Comparison of ENCODE assay signal across 27 cellular contexts in genomic region chr13:73266640-73267180, GRCh38.
"Had no signal": no experiment of that assay in that cellular context is flagged by ENCODE, and none has a peak within 500 bp of the region (broad histone marks: within the 10 kb centered on the region; RNA-seq: fewer than 3 reads in every experiment).

No MANE protein-coding gene starts in this region.

- H3K36me3 ChIP-seq: left ventricle myocardium inferior, neural progenitor cell, neutrophil, right atrium auricular region, right lobe of liver, stomach, thyroid gland, upper lobe of right lung, uterus had no signal

- ATAC-seq: natural killer cell; right lobe of liver; stimulated activated naive B cell treated with anti-CD40 and anti-IgM and Interleukin-4, amounts not matched to agents 10 μg/mL and 1 μg/mL and 100 μg/mL, for 72 hours; stimulated activated naive CD8-positive, alpha-beta T cell treated with anti-CD3 and anti-CD28 coated beads, Interleukin-15, Interleukin-2, amounts not matched to agents 100 U/mL and 50 U/mL, for 24 hours; upper lobe of right lung had no signal

- H3K27me3 ChIP-seq: neural progenitor cell, neutrophil, right atrium auricular region, right lobe of liver, stomach, testis, thyroid gland, upper lobe of right lung, uterus had no signal

- DNase-seq: hypothalamus; immature natural killer cell; kidney; left ventricle myocardium inferior; mesendoderm; naive B cell; natural killer cell; nephron progenitor cell; occipital lobe; right lobe of liver; stimulated activated CD4-positive, alpha-beta T cell treated with anti-CD3 and anti-CD28 coated beads, Interleukin-12 subunit alpha, Interleukin-12 subunit beta, amount 100 ng/mL, for 4 hours; stimulated activated CD4-positive, alpha-beta T cell treated with anti-CD3 and anti-CD28 coated beads, Interleukin-15, amount 100 ng/mL, for 24 hours; stimulated activated CD4-positive, alpha-beta T cell treated with anti-CD3 and anti-CD28 coated beads, Interleukin-2, amount 100 ng/mL, for 24 hours; stimulated activated CD4-positive, alpha-beta T cell treated with anti-CD3 and anti-CD28 coated beads, Interleukin-4, amount 100 ng/mL, for 1 hour; stimulated activated naive B cell treated with anti-CD40 and anti-IgM and Interleukin-4, amounts not matched to agents 10 μg/mL and 1 μg/mL and 100 μg/mL, for 72 hours; stimulated activated naive CD8-positive, alpha-beta T cell treated with anti-CD3 and anti-CD28 coated beads, Interleukin-15, Interleukin-2, amounts not matched to agents 100 U/mL and 50 U/mL, for 24 hours; stomach; testis; thyroid gland; trophoblast cell; upper lobe of right lung; uterus had no signal

- H3K27ac ChIP-seq: left ventricle myocardium inferior, neural progenitor cell, neutrophil, right atrium auricular region, right lobe of liver, stomach, testis, thyroid gland, upper lobe of right lung, uterus had no signal

- FAIRE-seq: islet of Langerhans, kidney had no signal

- H3K4me1 ChIP-seq: left ventricle myocardium inferior, neural progenitor cell, right atrium auricular region, right lobe of liver, testis, upper lobe of right lung, uterus had no signal

- H3K4me3 ChIP-seq: left ventricle myocardium inferior, lung, neural progenitor cell, right atrium auricular region, right lobe of liver, stomach, testis, thyroid gland, upper lobe of right lung, uterus had no signal

- H3K9ac ChIP-seq: neural progenitor cell had no signal

- H3K9me3 ChIP-seq: left ventricle myocardium inferior, right atrium auricular region, right lobe of liver, testis, thyroid gland, upper lobe of right lung, uterus had no signal
